ENCODE assay signal across 10 cellular contexts in genomic region chr2:152566034-152566727, GRCh38.
DNase-seq lines count a peak whose midpoint lies in the region; ATAC-seq and TF ChIP-seq lines count a peak whose summit lies in the region.
"Had no signal": no experiment of that assay in that cellular context is flagged by ENCODE, and none has a peak within 500 bp of the region (broad histone marks: within the 10 kb centered on the region; RNA-seq: fewer than 3 reads in every experiment).

No MANE protein-coding gene starts in this region.

- H3K4me1 ChIP-seq in gastrocnemius medialis = peaks cover 20 to 25% of the 10 kb centered on the region in 2 donors
- H3K4me1 ChIP-seq: body of pancreas had no signal

- no peaks in the 10 kb centered on the region for H3K9me3 ChIP-seq in gastrocnemius medialis
- H3K9me3 ChIP-seq: body of pancreas had no signal

- no peak overlapping the region for H3K27ac ChIP-seq in gastrocnemius medialis
- H3K27ac ChIP-seq: body of pancreas had no signal

- in situ Hi-C loops in gastrocnemius medialis (cut with MboI; ENCODE audit: low sequenced_read_pairs in 4 of 4) = loop anchor here in 2 of 4 donors (25.0 kb wide), 1 partner anchor 229 kb away; the partner anchor contains the start of gene FMNL2 (in 2 of the 2)

- H3K4me3 ChIP-seq in fibroblast of villous mesenchyme (ENCODE audit: low read depth, low read length) (no peak overlapping the region), gastrocnemius medialis (no peak overlapping the region)
- H3K4me3 ChIP-seq: body of pancreas had no signal

- peaks cover 0 to 9% of the 10 kb centered on the region in 2 donors for H3K36me3 ChIP-seq in gastrocnemius medialis

- no peaks in the 10 kb centered on the region for H3K27me3 ChIP-seq in gastrocnemius medialis
- H3K27me3 ChIP-seq: body of pancreas had no signal

- TF ChIP-seq CTCF in fibroblast of villous mesenchyme (IDR thresholded peaks at IDR 0.05; ENCODE audit: insufficient read depth, low read depth, low read length) (no peak), gastrocnemius medialis (IDR thresholded peaks at IDR 0.05 in 4 of 5, conservative IDR thresholded peaks at IDR 0.05 in 1 of 5) (no peak)

- intact Hi-C loops in gastrocnemius medialis (cut with DNase I; ENCODE audit: low total_unique reads) = no loop called here

- TF ChIP-seq POLR2A in GM18505 (IDR thresholded peaks at IDR 0.05; ENCODE audit: borderline replicate concordance, extremely low read depth, insufficient read depth, insufficient read length) (no peak), gastrocnemius medialis (IDR thresholded peaks at IDR 0.05) (no peak)

- DNase-seq in fibroblast of villous mesenchyme (ENCODE audit: low read depth) (peak; percentile 68), KG1 (lab: John Stamatoyannopoulos, UW) (no peak), SIG-M5 treated with dmso at 0.1 percent for 504 hours (lab: John Stamatoyannopoulos, UW; ENCODE audit: unreplicated experiment) (no peak), gastrocnemius medialis (no peak), DMS 273 treated with DMSO at 0.1 percent for 48 hours (lab: John Stamatoyannopoulos, UW) (no peak)
- DNase-seq: NCI-H226 had no signal

- ATAC-seq in GM18505 (IDR thresholded peaks at IDR 0.05; ENCODE audit: unreplicated experiment) (peak; percentile 66), GM21619 (IDR thresholded peaks at IDR 0.05; ENCODE audit: unreplicated experiment) (peak; percentile 71), HG03175 (IDR thresholded peaks at IDR 0.05; ENCODE audit: unreplicated experiment) (peak; percentile 73), gastrocnemius medialis (no peak)
- ATAC-seq: body of pancreas had no signal

Comparison
In these comparisons a context has a peak if more than half of its experiments do, and no peak if none do; other contexts are left out.
1. ATAC-seq: peak in GM18505 (single experiment), GM21619 (single experiment) and HG03175 (single experiment); none in gastrocnemius medialis (0 of 2).